1 cellular context compared by ENCODE assay signal in genomic region chr21:26840912-26841311, GRCh38.
TF ChIP-seq lines count a peak whose summit lies in the region.

No MANE protein-coding gene starts in this region.

TF ChIP-seq in HEK293, 187 proteins besides CTCF, POLR2A, EP300 and RAD21 (continued from another document):
- peak; percentile 26; the same call in 1 of the 2 replicates for TF ChIP-seq ZBTB10 (tag by site-specific recombination; IDR thresholded peaks at IDR 0.05)
- peak; percentile 81 for TF ChIP-seq KLF10 (tag by site-specific recombination; IDR thresholded peaks at IDR 0.05)
- no peak for TF ChIP-seq ZIC2 (tag by site-specific recombination; IDR thresholded peaks at IDR 0.05)
- TF ChIP-seq ATF2 (tag by site-specific recombination; IDR thresholded peaks at IDR 0.05; ENCODE audit: low read depth): peak; percentile 97
- TF ChIP-seq SCRT1 (tag by site-specific recombination; IDR thresholded peaks at IDR 0.05; ENCODE audit: borderline replicate concordance): no peak
- no peak for TF ChIP-seq ZFP3 (tag by site-specific recombination; IDR thresholded peaks at IDR 0.05; ENCODE audit: low read depth)
- TF ChIP-seq ZXDB (tag by site-specific recombination; IDR thresholded peaks at IDR 0.05): peak; percentile 77
- no peak for TF ChIP-seq ZNF404 (tag by site-specific recombination; IDR thresholded peaks at IDR 0.05)
- no peak for TF ChIP-seq YY1 (tag by site-specific recombination; IDR thresholded peaks at IDR 0.05)
- peak; percentile 39; the same call in 1 of the 2 replicates for TF ChIP-seq REST (tag by site-specific recombination; IDR thresholded peaks at IDR 0.05)
- no peak for TF ChIP-seq ZNF580 (tag by site-specific recombination; IDR thresholded peaks at IDR 0.05)
- no peak for TF ChIP-seq WT1 (tag by site-specific recombination; IDR thresholded peaks at IDR 0.05)
- TF ChIP-seq ZNF639 (tag by site-specific recombination; IDR thresholded peaks at IDR 0.05): peak; percentile 82; the same call in 1 of the 2 replicates
- TF ChIP-seq ZSCAN4 (tag by site-specific recombination; IDR thresholded peaks at IDR 0.05): peak; percentile 54
